In the genomic region with DNA sequence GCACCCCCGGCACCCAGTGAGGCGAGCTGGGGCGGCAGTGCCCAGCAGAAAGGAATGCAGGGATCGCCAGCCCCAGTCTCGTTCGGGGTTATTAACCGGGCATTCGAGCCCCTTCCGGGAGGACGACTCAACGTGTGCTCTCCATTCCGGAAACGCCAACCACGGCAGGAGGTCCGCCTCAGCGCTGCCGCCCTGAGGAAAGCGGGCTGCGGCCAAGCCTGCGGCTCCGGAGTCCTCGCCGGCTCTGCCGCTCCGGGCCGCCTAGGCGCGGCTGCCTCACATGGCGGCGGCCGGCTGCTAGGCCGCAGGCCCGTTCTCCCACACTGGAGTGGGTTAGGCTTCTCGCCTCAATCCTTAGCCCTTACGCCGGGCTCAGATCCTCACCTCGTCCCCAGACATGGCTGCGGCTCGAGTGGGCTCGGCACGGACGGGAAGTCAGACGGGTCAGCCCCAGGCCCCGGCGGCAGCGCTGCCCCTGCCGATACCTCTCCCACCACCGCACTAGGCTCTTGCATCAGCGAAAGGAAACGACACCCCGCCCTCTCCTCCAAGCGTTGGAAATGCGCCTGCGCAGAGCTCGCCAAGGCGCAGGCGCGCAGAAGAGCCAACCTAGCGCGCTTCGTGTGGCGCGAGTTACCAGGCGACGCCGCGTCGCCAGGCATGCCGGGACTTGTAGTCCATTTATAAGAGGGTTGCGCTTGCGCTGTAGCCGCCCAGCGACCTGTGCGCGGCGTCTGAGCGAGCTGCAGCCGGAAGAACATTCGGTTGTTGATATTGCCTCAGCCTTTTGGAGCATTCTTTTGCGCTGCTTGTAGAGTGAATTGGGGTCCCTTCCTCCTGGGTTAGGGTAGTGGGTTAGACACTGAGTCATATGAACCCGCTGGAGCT, we compare ENCODE assay signal across 8 cellular contexts. TPM values are rescaled to one million over a fixed set of nuclear protein-coding genes. Genes with fewer than 3 reads are reported as not detected.
DNase-seq lines count a peak whose midpoint lies in the region; ATAC-seq and TF ChIP-seq lines count a peak whose summit lies in the region.

TSS of gene EIF2S2 (minus strand) at position 532 of the 888 bp plus-strand sequence. CDS start at position 399, 133 bp downstream.

- peak within 1 kb of the TSS; percentile 96 to 99 for H3K9ac ChIP-seq in colonic mucosa (ENCODE audit: low read depth in 2 of 2, low read length in 2 of 2)

- peak within 1 kb of the TSS; percentile 98 for H3K27ac ChIP-seq in colonic mucosa

- H3K9me3 ChIP-seq in BE2C (no peaks in the 10 kb centered on the region), colonic mucosa (no peaks in the 10 kb centered on the region)

- ATAC-seq in HG03460 (IDR thresholded peaks at IDR 0.05; ENCODE audit: unreplicated experiment), result peak; percentile 91

- DNase-seq in BE2C (peak; percentile 97), GM19240 (ENCODE audit: insufficient read length, low spot score) (peak; percentile 95), NCI-H526 (lab: John Stamatoyannopoulos, UW) (peak; percentile 97 to 99), colonic mucosa (peak; percentile 95), kidney tubule cell (ENCODE audit: low spot score) (peak; percentile 99)
- DNase-seq in activated CD4-positive, alpha-beta T cell treated with anti-CD3 and anti-CD28 coated beads for 48 hours, result peak; percentile 96
- peak; percentile 77 to 91 (median 86) for DNase-seq in stimulated activated CD4-positive, alpha-beta T cell treated with anti-CD3 and anti-CD28 coated beads, Interleukin-1b, Interleukin-23, amount 100 ng/mL, for 24 hours (ENCODE audit: low read depth in 4 of 4, low spot score in 1 of 4)

- intact Hi-C loops in colonic mucosa (cut with DNase I), result no loop called here

- TF ChIP-seq CTCF in BE2C (IDR thresholded peaks at IDR 0.05; ENCODE audit: low read depth, low read length) (no peak), colonic mucosa (IDR thresholded peaks at IDR 0.05) (no peak)

- H3K4me1 ChIP-seq in BE2C, result no peaks in the 10 kb centered on the region
- no peaks in the 10 kb centered on the region for H3K4me1 ChIP-seq in colonic mucosa

- H3K27me3 ChIP-seq in BE2C, result no peaks in the 10 kb centered on the region
- no peaks in the 10 kb centered on the region for H3K27me3 ChIP-seq in colonic mucosa

- peak within 1 kb of the TSS; percentile 92 for H3K4me3 ChIP-seq in BE2C (ENCODE audit: low read depth, low read length)
- H3K4me3 ChIP-seq in colonic mucosa, result peak within 1 kb of the TSS; percentile 89

- H3K36me3 ChIP-seq in BE2C, result peaks cover 27% of the 10 kb centered on the region
- H3K36me3 ChIP-seq in colonic mucosa, result no peaks in the 10 kb centered on the region

RNA-seq across cellular contexts. Expression of gene EIF2S2, which starts in this region (rescaled TPM):
- polyA plus RNA-seq in BE2C (2012; ENCODE audit: insufficient read depth, insufficient read length, low read depth), result 125 TPM
- 10 to 100 TPM; 53.1 to 71.6 TPM for total RNA-seq in colonic mucosa

Comparison
In these comparisons a context has a peak if more than half of its experiments do, and no peak if none do; other contexts are left out.
1. Peak in every context shown above with its lines: DNase-seq, ATAC-seq, H3K4me3 ChIP-seq and H3K27ac ChIP-seq.